25 cellular contexts compared by ENCODE assay signal in genomic region chr19:1970003-1970805, GRCh38. TPM values are rescaled to one million over a fixed set of nuclear protein-coding genes. Genes with fewer than 3 reads are reported as not detected.
DNase-seq lines count a peak whose midpoint lies in the region; ATAC-seq and TF ChIP-seq lines count a peak whose summit lies in the region.
"Had no signal": no experiment of that assay in that cellular context is flagged by ENCODE, and none has a peak within 500 bp of the region (broad histone marks: within the 10 kb centered on the region; RNA-seq: fewer than 3 reads in every experiment).

No MANE protein-coding gene starts in this region.

- H3K14ac ChIP-seq in neuronal stem cell (ENCODE audit: low read length): no peak overlapping the region

- H2BK5ac ChIP-seq in neuronal stem cell (ENCODE audit: low read length): no peak overlapping the region

- H2BK12ac ChIP-seq in neuronal stem cell (ENCODE audit: low read length): no peak overlapping the region

- no CpG with 5 or more reads among the region's 38 CpGs for WGBS in neuronal stem cell (ENCODE audit: extremely low coverage in 2 of 2, insufficient read length in 2 of 2, insufficient replicate concordance in 1 of 2), 2 donors

- H2AFZ ChIP-seq in neuronal stem cell (ENCODE audit: low read length): no peak overlapping the region

- H3K18ac ChIP-seq in neuronal stem cell (ENCODE audit: low read length): no peak overlapping the region

- no peak for DNase-seq in activated T-cell treated with anti-CD3 and anti-CD28 coated beads, Interleukin-2, amount 50 U/mL, for 24 hours
- no peak for DNase-seq in activated T-cell treated with anti-CD3 and anti-CD28 coated beads, Interleukin-2, amount 50 U/mL, for 72 hours
- DNase-seq in LHCN-M2 (ENCODE audit: low read depth): peak; percentile 46
- DNase-seq in cerebellar cortex (ENCODE audit: low spot score): peak; percentile 53
- DNase-seq in neuronal stem cell (ENCODE audit: low spot score): no peak
- no peak for DNase-seq in osteocyte (ENCODE audit: extremely low spot score, unreplicated experiment)
- DNase-seq in mesenteric fat pad (ENCODE audit: low spot score): no peak
- DNase-seq: activated CD4-positive, alpha-beta T cell treated with anti-CD3 and anti-CD28 coated beads for 4 hours; activated CD8-positive, alpha-beta memory T cell treated with anti-CD3 and anti-CD28 coated beads for 24 hours; activated naive CD4-positive, alpha-beta T cell; activated T-cell treated with anti-CD3 and anti-CD28 coated beads, Interleukin-2, amount 50 U/mL, for 4 hours; CD8-positive, alpha-beta T cell; islet precursor cell; NCI-H1048; NCI-H1694 treated with DMSO at 0.1 percent for 48 hours; NCI-H2171 treated with DMSO at 0.1 percent for 48 hours; NCI-H524 treated with DMSO at 0.1 percent for 48 hours had no signal

- H4K91ac ChIP-seq in neuronal stem cell (ENCODE audit: low read depth, low read length, poor library complexity): no peak overlapping the region

- H3K4me3 ChIP-seq in neuronal stem cell (ENCODE audit: low read length in 2 of 2): peak overlapping the region in 1 of 2 donors; percentile 39
- H3K4me3 ChIP-seq: GM12878, upper lobe of left lung had no signal

- no peak for ATAC-seq in activated T-cell treated with anti-CD3 and anti-CD28 coated beads, Interleukin-2, amount 50 U/mL, for 72 hours (replicated peaks in 1 of 2)
- no peak for ATAC-seq in GM21786 (IDR thresholded peaks at IDR 0.05; ENCODE audit: unreplicated experiment)
- ATAC-seq: activated T-cell treated with anti-CD3 and anti-CD28 coated beads, Interleukin-2, amount 50 U/mL, for 4 hours; CD8-positive, alpha-beta T cell; GM12878; HCT116 had no signal

- H3K4me3 Mint-ChIP-seq in activated T-cell treated with anti-CD3 and anti-CD28 coated beads, Interleukin-2, amount 50 U/mL, for 24 hours: no peak overlapping the region
- H3K4me3 Mint-ChIP-seq in activated T-cell treated with anti-CD3 and anti-CD28 coated beads, Interleukin-2, amount 50 U/mL, for 72 hours: no peak overlapping the region
- H3K4me3 Mint-ChIP-seq in osteocyte (ENCODE audit: unreplicated experiment): no peak overlapping the region
- H3K4me3 Mint-ChIP-seq: activated T-cell treated with anti-CD3 and anti-CD28 coated beads, Interleukin-2, amount 50 U/mL, for 4 hours; CD8-positive, alpha-beta T cell; dendritic cell treated with granulocyte-macrophage colony-stimulating factor and Interleukin-4, amounts not matched to agents 40 ng/mL and 50 ng/mL, for 4 days; T-helper 1 cell treated with Interleukin-12 subunit alpha and Interleukin-12 subunit beta and Interleukin-4 antibody, amounts not matched to agents 30 μg/mL and 1 μg/mL, for 36 hours had no signal

- no peak overlapping the region for H2AK5ac ChIP-seq in neuronal stem cell (ENCODE audit: low read depth, low read length)

- H2BK15ac ChIP-seq in neuronal stem cell (ENCODE audit: low read length): no peak overlapping the region

- peaks cover 47% of the 10 kb centered on the region for H3K36me3 Mint-ChIP-seq in activated T-cell treated with anti-CD3 and anti-CD28 coated beads, Interleukin-2, amount 50 U/mL, for 24 hours (ENCODE audit: low read depth)
- peaks cover 0 to 1% of the 10 kb centered on the region in 2 donors for H3K36me3 Mint-ChIP-seq in activated T-cell treated with anti-CD3 and anti-CD28 coated beads, Interleukin-2, amount 50 U/mL, for 72 hours (ENCODE audit: insufficient read depth in 2 of 2)
- peaks cover 7% of the 10 kb centered on the region for H3K36me3 Mint-ChIP-seq in osteocyte (ENCODE audit: unreplicated experiment)

- H3K9me3 ChIP-seq in neuronal stem cell (replicated peaks in 1 of 2; ENCODE audit: control insufficient read depth in 2 of 2, insufficient read depth in 1 of 2, low read depth in 1 of 2, low read length in 2 of 2): peaks cover 0 to 4% of the 10 kb centered on the region in 2 donors
- H3K9me3 ChIP-seq: upper lobe of left lung had no signal

- H3K4me2 ChIP-seq in neuronal stem cell (ENCODE audit: insufficient read depth, low read length, poor library complexity, severe bottlenecking): no peak overlapping the region
- H3K4me2 ChIP-seq: KMS-11 had no signal

- no peak overlapping the region for H2BK120ac ChIP-seq in neuronal stem cell (ENCODE audit: low read depth, low read length)

- H3K27ac ChIP-seq in neuronal stem cell (replicated peaks; ENCODE audit: low read length): no peak overlapping the region
- H3K27ac ChIP-seq: 22Rv1, KMS-11, upper lobe of left lung had no signal

- no peaks in the 10 kb centered on the region for H3K4me1 ChIP-seq in neuronal stem cell (ENCODE audit: control insufficient read depth in 2 of 2, insufficient read depth in 1 of 2, low read depth in 1 of 2, low read length in 2 of 2)
- H3K4me1 ChIP-seq: upper lobe of left lung had no signal

- peaks cover 32 to 62% of the 10 kb centered on the region in 2 donors for H3K36me3 ChIP-seq in neuronal stem cell (replicated peaks in 1 of 2; ENCODE audit: control insufficient read depth in 2 of 2, insufficient read depth in 2 of 2, low read length in 2 of 2)

- H3K9ac ChIP-seq in neuronal stem cell (ENCODE audit: low read depth, low read length, poor library complexity): peak overlapping the region; percentile 44
- H3K9ac ChIP-seq: KMS-11 had no signal

- peaks cover 43% of the 10 kb centered on the region for H3K79me1 ChIP-seq in neuronal stem cell (ENCODE audit: low read depth, low read length)

- peak overlapping the region; percentile 57 for H3K27ac Mint-ChIP-seq in activated T-cell treated with anti-CD3 and anti-CD28 coated beads, Interleukin-2, amount 50 U/mL, for 24 hours
- no peak overlapping the region for H3K27ac Mint-ChIP-seq in activated T-cell treated with anti-CD3 and anti-CD28 coated beads, Interleukin-2, amount 50 U/mL, for 72 hours
- no peak overlapping the region for H3K27ac Mint-ChIP-seq in osteocyte (ENCODE audit: unreplicated experiment)
- H3K27ac Mint-ChIP-seq: CD8-positive, alpha-beta T cell; dendritic cell treated with granulocyte-macrophage colony-stimulating factor and Interleukin-4, amounts not matched to agents 40 ng/mL and 50 ng/mL, for 4 days had no signal

- no peaks in the 10 kb centered on the region for H3K9me3 Mint-ChIP-seq in activated T-cell treated with anti-CD3 and anti-CD28 coated beads, Interleukin-2, amount 50 U/mL, for 24 hours
- no peaks in the 10 kb centered on the region for H3K9me3 Mint-ChIP-seq in activated T-cell treated with anti-CD3 and anti-CD28 coated beads, Interleukin-2, amount 50 U/mL, for 72 hours
- no peaks in the 10 kb centered on the region for H3K9me3 Mint-ChIP-seq in osteocyte (ENCODE audit: unreplicated experiment)
- H3K9me3 Mint-ChIP-seq: activated T-cell treated with anti-CD3 and anti-CD28 coated beads, Interleukin-2, amount 50 U/mL, for 4 hours; CD8-positive, alpha-beta T cell; dendritic cell treated with granulocyte-macrophage colony-stimulating factor and Interleukin-4, amounts not matched to agents 40 ng/mL and 50 ng/mL, for 4 days; T-helper 1 cell treated with Interleukin-12 subunit alpha and Interleukin-12 subunit beta and Interleukin-4 antibody, amounts not matched to agents 30 μg/mL and 1 μg/mL, for 36 hours had no signal

- peak overlapping the region; percentile 65 for H3K23ac ChIP-seq in neuronal stem cell (ENCODE audit: low read depth, low read length, poor library complexity)

- H3K4ac ChIP-seq in neuronal stem cell (ENCODE audit: low read length): no peak overlapping the region

- H3K4me1 Mint-ChIP-seq in activated T-cell treated with anti-CD3 and anti-CD28 coated beads, Interleukin-2, amount 50 U/mL, for 24 hours (ENCODE audit: low read depth): peaks cover 28% of the 10 kb centered on the region
- peaks cover 21% of the 10 kb centered on the region for H3K4me1 Mint-ChIP-seq in activated T-cell treated with anti-CD3 and anti-CD28 coated beads, Interleukin-2, amount 50 U/mL, for 72 hours (ENCODE audit: low read depth)
- H3K4me1 Mint-ChIP-seq in osteocyte (ENCODE audit: unreplicated experiment): peaks cover 3% of the 10 kb centered on the region

- H3K27me3 ChIP-seq in neuronal stem cell (ENCODE audit: control insufficient read depth in 3 of 3, insufficient read depth in 3 of 3, low read depth in 1 of 3, low read length in 3 of 3): no peaks in the 10 kb centered on the region
- H3K27me3 ChIP-seq: upper lobe of left lung had no signal

- H3K27me3 Mint-ChIP-seq in activated T-cell treated with anti-CD3 and anti-CD28 coated beads, Interleukin-2, amount 50 U/mL, for 24 hours: no peaks in the 10 kb centered on the region
- no peaks in the 10 kb centered on the region for H3K27me3 Mint-ChIP-seq in activated T-cell treated with anti-CD3 and anti-CD28 coated beads, Interleukin-2, amount 50 U/mL, for 72 hours (ENCODE audit: low read depth)
- no peaks in the 10 kb centered on the region for H3K27me3 Mint-ChIP-seq in osteocyte (ENCODE audit: unreplicated experiment)
- H3K27me3 Mint-ChIP-seq: dendritic cell treated with granulocyte-macrophage colony-stimulating factor and Interleukin-4, amounts not matched to agents 40 ng/mL and 50 ng/mL, for 4 days had no signal

- no peak for TF ChIP-seq CTCF in osteocyte (IDR thresholded peaks at IDR 0.05)

- H4K8ac ChIP-seq in neuronal stem cell (ENCODE audit: low read depth, low read length): no peak overlapping the region

RNA-seq across cellular contexts. Expression of gene CSNK1G2, which starts 29.2 kb away (rescaled TPM):
- 10 to 100 TPM; 63.7 to 66.5 TPM for total RNA-seq in activated T-cell treated with anti-CD3 and anti-CD28 coated beads, Interleukin-2, amount 50 U/mL, for 72 hours
- total RNA-seq in LHCN-M2 (2014; rRNA removed): 96.0 and 103 TPM in 2 replicates
- 50.1 TPM for polyA plus RNA-seq in LHCN-M2 (2012)
- 162 TPM for polyA plus RNA-seq in neuronal stem cell (2013, experiment 1 of 2)
- 157 TPM for polyA plus RNA-seq in neuronal stem cell (2013, experiment 2 of 2)
- 71.6 and 72.2 TPM in 2 replicates for total RNA-seq in osteocyte
- total RNA-seq in mesenteric fat pad: 53.4 TPM

RNA-seq across cellular contexts. Expression of gene BTBD2, which starts 45.3 kb away (rescaled TPM):
- 10 to 100 TPM; 48.7 to 56.2 TPM for total RNA-seq in activated T-cell treated with anti-CD3 and anti-CD28 coated beads, Interleukin-2, amount 50 U/mL, for 72 hours
- 69.4 and 76.1 TPM in 2 replicates for total RNA-seq in LHCN-M2 (2014; rRNA removed)
- 66.7 TPM for polyA plus RNA-seq in LHCN-M2 (2012)
- polyA plus RNA-seq in neuronal stem cell (2013, experiment 1 of 2): 148 TPM
- polyA plus RNA-seq in neuronal stem cell (2013, experiment 2 of 2): 141 TPM
- total RNA-seq in osteocyte: 86.0 and 95.9 TPM in 2 replicates
- total RNA-seq in mesenteric fat pad: 61.4 TPM

Comparison
In these comparisons a context has a peak if more than half of its experiments do, and no peak if none do; other contexts are left out.
1. DNase-seq: peak in LHCN-M2 (single experiment) and cerebellar cortex (single experiment); none in activated T-cell treated with anti-CD3 and anti-CD28 coated beads, Interleukin-2, amount 50 U/mL, for 24 hours (single experiment), activated T-cell treated with anti-CD3 and anti-CD28 coated beads, Interleukin-2, amount 50 U/mL, for 72 hours (0 of 2), neuronal stem cell (single experiment), osteocyte (single experiment) and mesenteric fat pad (single experiment).